14 cellular contexts compared by ENCODE assay signal in genomic region chrX:41240504-41240903, GRCh38.
"Had no signal": no experiment of that assay in that cellular context is flagged by ENCODE, and none has a peak within 500 bp of the region (broad histone marks: within the 10 kb centered on the region; RNA-seq: fewer than 3 reads in every experiment).

No MANE protein-coding gene starts in this region.

- H3K36me3 ChIP-seq: colonic mucosa, esophagus muscularis mucosa, thyroid gland had no signal

- H3K4me3 ChIP-seq: colonic mucosa, esophagus muscularis mucosa, mucosa of descending colon, thyroid gland had no signal

- H3K9me3 ChIP-seq: colonic mucosa, esophagus muscularis mucosa, mucosa of descending colon, thyroid gland had no signal

- H3K27ac ChIP-seq: colonic mucosa, esophagus muscularis mucosa, thyroid gland had no signal

- H3K4me1 ChIP-seq: colonic mucosa, esophagus muscularis mucosa had no signal

- DNase-seq: activated B cell treated with CpG ODN at 0.5 μM for 24 hours; activated CD4-positive, alpha-beta T cell treated with anti-CD3 and anti-CD28 coated beads, Interleukin-2, amount 10 ng/mL, durations not matched to agents 24 days and 14 days; activated CD8-positive, alpha-beta memory T cell treated with anti-CD3 and anti-CD28 coated beads, Interleukin-2, amount 50 U/mL, for 48 hours; activated gamma-delta T cell; activated T-cell treated with anti-CD3 and anti-CD28 coated beads, Interleukin-2, amount 50 U/mL, for 72 hours; central memory CD4-positive, alpha-beta T cell; colonic mucosa; mammary epithelial cell; mucosa of descending colon; natural killer cell; posterior cingulate gyrus; retina; thyroid gland had no signal

- H3K27me3 ChIP-seq: colonic mucosa, esophagus muscularis mucosa, thyroid gland had no signal
